1 cellular context compared by ENCODE assay signal in the genomic region with DNA sequence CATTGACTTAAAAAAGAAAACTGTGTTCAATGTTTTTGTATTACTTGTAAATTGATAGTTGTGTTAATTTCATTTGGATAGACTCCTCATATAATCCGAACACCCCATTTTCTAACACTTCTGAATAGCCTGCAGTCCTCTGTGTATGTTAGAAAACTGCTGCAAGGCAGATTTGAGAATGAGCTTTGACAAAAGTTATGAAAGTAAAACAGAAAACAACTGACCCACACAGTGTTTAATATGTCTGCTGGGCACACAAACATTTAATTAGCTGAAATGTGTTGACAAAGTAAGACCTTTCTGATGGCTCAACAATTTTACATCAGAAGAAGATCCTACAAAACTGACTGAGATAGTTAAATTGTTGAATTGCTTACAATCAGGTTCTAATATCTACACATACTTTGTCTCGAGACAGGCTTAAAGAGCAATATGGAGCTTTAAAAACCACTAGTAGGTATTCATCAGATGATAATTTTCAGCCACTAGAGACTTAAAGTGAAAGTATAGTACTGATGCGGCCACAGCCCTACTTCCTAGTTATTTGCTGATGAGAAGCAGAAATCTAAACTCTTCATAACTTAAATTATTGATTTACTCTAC.
TF ChIP-seq lines count a peak whose summit lies in the region.

No MANE protein-coding gene starts in this region.

TF ChIP-seq in SK-N-SH, 30 proteins besides CTCF, POLR2A, EP300 and RAD21 (continued from another document):
- no peak for TF ChIP-seq JUND (IDR thresholded peaks at IDR 0.05)
- TF ChIP-seq NRF1 (IDR thresholded peaks at IDR 0.05; ENCODE audit: low read depth, low read length), result no peak
